ENCODE assay signal across 7 cellular contexts in genomic region chr18:74951165-74951760, GRCh38.
DNase-seq lines count a peak whose midpoint lies in the region; ATAC-seq lines count a peak whose summit lies in the region.

No MANE protein-coding gene starts in this region.

- H3K4me1 Mint-ChIP-seq in activated T-helper 2 cell treated with anti-CD3 and anti-CD28 coated beads, Interferon-gamma antibody, Interleukin-2, Interleukin-4, amounts not matched to agents 10 μg/mL and 5 μg/mL and 100 μg/mL, durations not matched to agents 14 hours and 24 hours and 36 hours (ENCODE audit: low read depth) = peaks cover 24% of the 10 kb centered on the region

- peak overlapping the region; percentile 38 for H3K4me3 Mint-ChIP-seq in activated T-helper 2 cell treated with anti-CD3 and anti-CD28 coated beads, Interferon-gamma antibody, Interleukin-2, Interleukin-4, amounts not matched to agents 10 μg/mL and 5 μg/mL and 100 μg/mL, durations not matched to agents 14 hours and 24 hours and 36 hours (ENCODE audit: low read depth)

- no peaks in the 10 kb centered on the region for H3K9me3 ChIP-seq in HAP-1

- in situ Hi-C loops in HAP-1 (cut with MboI; ENCODE audit: low sequenced_read_pairs) = no loop called here

- H3K4me1 ChIP-seq in HAP-1 = no peaks in the 10 kb centered on the region

- ATAC-seq in GM18858 (IDR thresholded peaks at IDR 0.05; ENCODE audit: unreplicated experiment) = peak; percentile 52
- ATAC-seq in HG02943 (IDR thresholded peaks at IDR 0.05; ENCODE audit: low read depth, unreplicated experiment) = peak; percentile 69
- ATAC-seq in HG02623 (IDR thresholded peaks at IDR 0.05; ENCODE audit: unreplicated experiment) = no peak

- H3K27me3 ChIP-seq in HAP-1 (ENCODE audit: low read depth) = no peaks in the 10 kb centered on the region

- no peaks in the 10 kb centered on the region for H3K36me3 ChIP-seq in HAP-1 (replicated peaks)

- H3K4me3 ChIP-seq in HAP-1 = no peak overlapping the region

- no peaks in the 10 kb centered on the region for H3K36me3 Mint-ChIP-seq in activated T-helper 2 cell treated with anti-CD3 and anti-CD28 coated beads, Interferon-gamma antibody, Interleukin-2, Interleukin-4, amounts not matched to agents 10 μg/mL and 5 μg/mL and 100 μg/mL, durations not matched to agents 14 hours and 24 hours and 36 hours (ENCODE audit: low read depth)

- H3K27ac Mint-ChIP-seq in activated T-helper 2 cell treated with anti-CD3 and anti-CD28 coated beads, Interferon-gamma antibody, Interleukin-2, Interleukin-4, amounts not matched to agents 10 μg/mL and 5 μg/mL and 100 μg/mL, durations not matched to agents 14 hours and 24 hours and 36 hours = no peak overlapping the region

- no peak for DNase-seq in activated T-helper 2 cell treated with anti-CD3 and anti-CD28 coated beads, Interferon-gamma antibody, Interleukin-2, Interleukin-4, amounts not matched to agents 10 μg/mL and 5 μg/mL and 100 μg/mL, durations not matched to agents 14 hours and 24 hours and 36 hours (ENCODE audit: low spot score)
- DNase-seq in kidney glomerular epithelial cell (lab: John Stamatoyannopoulos, UW) (peak; percentile 91), NCI-H2171 (lab: John Stamatoyannopoulos, UW) (no peak), HAP-1 (ENCODE audit: low spot score in 2 of 2) (no peak)

- no peaks in the 10 kb centered on the region for H3K27me3 Mint-ChIP-seq in activated T-helper 2 cell treated with anti-CD3 and anti-CD28 coated beads, Interferon-gamma antibody, Interleukin-2, Interleukin-4, amounts not matched to agents 10 μg/mL and 5 μg/mL and 100 μg/mL, durations not matched to agents 14 hours and 24 hours and 36 hours (ENCODE audit: low read depth)

- intact Hi-C loops in activated T-helper 2 cell treated with anti-CD3 and anti-CD28 coated beads, Interferon-gamma antibody, Interleukin-2, Interleukin-4, amounts not matched to agents 10 μg/mL and 5 μg/mL and 100 μg/mL, durations not matched to agents 14 hours and 24 hours and 36 hours (cut with micrococcal nuclease) = no loop called here

- H3K9me3 Mint-ChIP-seq in activated T-helper 2 cell treated with anti-CD3 and anti-CD28 coated beads, Interferon-gamma antibody, Interleukin-2, Interleukin-4, amounts not matched to agents 10 μg/mL and 5 μg/mL and 100 μg/mL, durations not matched to agents 14 hours and 24 hours and 36 hours = no peaks in the 10 kb centered on the region
